2 cellular contexts compared by ENCODE assay signal in the genomic region with DNA sequence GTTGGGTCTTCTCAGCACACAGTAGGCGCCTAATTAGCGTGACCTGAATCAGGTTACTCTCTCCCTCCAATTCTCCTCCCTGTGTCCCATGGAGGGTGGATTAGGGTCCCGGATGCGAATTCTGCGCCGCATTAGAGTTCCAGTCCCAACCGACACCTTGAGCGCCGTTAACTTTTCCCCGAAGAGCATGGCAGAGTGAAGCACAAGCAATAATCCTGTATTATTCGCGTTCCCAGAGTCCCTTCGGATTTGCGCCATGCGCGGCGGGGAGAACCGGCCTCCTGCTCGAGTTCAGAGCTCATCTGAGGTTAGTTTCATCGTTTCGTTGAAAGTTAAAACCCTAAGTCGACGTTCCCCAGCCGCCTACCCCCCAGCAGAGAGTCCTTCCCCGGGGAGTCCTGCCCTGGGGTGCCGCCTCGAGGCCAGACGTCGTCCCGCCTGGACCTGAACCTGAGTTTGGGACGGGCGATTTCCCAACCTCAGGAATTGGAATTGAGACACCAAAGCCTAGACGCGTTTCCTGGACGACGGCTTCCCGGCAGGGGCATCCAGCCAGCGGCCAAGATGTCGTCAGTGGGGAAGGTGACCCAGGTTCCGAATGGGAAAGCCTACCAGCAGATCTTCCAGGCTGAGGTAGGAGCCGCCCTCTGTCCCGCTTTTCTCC.
TF ChIP-seq lines count a peak whose summit lies in the region.

Gene CCDC180 (plus strand): TSS at position 160 of the 664 bp plus-strand sequence. CDS start 405 bp downstream, at position 565.

TF ChIP-seq in IMR-90, 13 proteins besides CTCF, POLR2A, EP300 and RAD21:
- TF ChIP-seq MAFK (IDR thresholded peaks at IDR 0.05; ENCODE audit: low read depth, low read length) (no peak), MAZ (IDR thresholded peaks at IDR 0.05; ENCODE audit: borderline replicate concordance, low read depth, low read length) (no peak), CHD1 (IDR thresholded peaks at IDR 0.05; ENCODE audit: low read depth, low read length) (no peak), BHLHE40 (IDR thresholded peaks at IDR 0.05; ENCODE audit: low read depth, low read length) (no peak), RFX5 (IDR thresholded peaks at IDR 0.05; ENCODE audit: low read depth, low read length) (no peak), ELK1 (IDR thresholded peaks at IDR 0.05; ENCODE audit: borderline replicate concordance, low read depth, low read length) (no peak), NFE2L2 (IDR thresholded peaks at IDR 0.05; ENCODE audit: low read depth, low read length) (no peak)
TF ChIP-seq in IMR-90: peak in this region for 0.

TF ChIP-seq in endothelial cell of umbilical vein, 7 proteins besides CTCF, POLR2A, EP300 and RAD21:
- no peak for TF ChIP-seq FOS (IDR thresholded peaks at IDR 0.05; ENCODE audit: borderline replicate concordance, insufficient read depth, low read length)
- no peak for TF ChIP-seq JUN (IDR thresholded peaks at IDR 0.05; ENCODE audit: borderline replicate concordance, insufficient read depth, insufficient read length, low read depth)
- no peak for TF ChIP-seq MYC (IDR thresholded peaks at IDR 0.05; ENCODE audit: low read depth, low read length)
